14 cellular contexts compared by ENCODE assay signal in genomic region chr10:43048301-43049051, GRCh38. TPM values are rescaled to one million over a fixed set of nuclear protein-coding genes. Genes with fewer than 3 reads are reported as not detected.
DNase-seq lines count a peak whose midpoint lies in the region; ATAC-seq, FAIRE-seq and TF ChIP-seq lines count a peak whose summit lies in the region.
"Had no signal": no experiment of that assay in that cellular context is flagged by ENCODE, and none has a peak within 500 bp of the region (broad histone marks: within the 10 kb centered on the region; RNA-seq: fewer than 3 reads in every experiment).

No MANE protein-coding gene starts in this region.

- H3F3A ChIP-seq in GM23248 (ENCODE audit: insufficient read depth): no peaks in the 10 kb centered on the region

- H4K91ac ChIP-seq in H1 (replicated peaks; ENCODE audit: insufficient read length, low read length): no peak overlapping the region

- no peak overlapping the region for H3K4me3 Mint-ChIP-seq in activated T-cell treated with anti-CD3 and anti-CD28 coated beads, Interleukin-2, amount 50 U/mL, for 72 hours
- H3K4me3 Mint-ChIP-seq: activated CD8-positive, alpha-beta T cell treated with anti-CD3 and anti-CD28 coated beads for 36 hours; activated T-helper 1 cell treated with anti-CD3 and anti-CD28 coated beads, Interleukin-12 subunit alpha, Interleukin-12 subunit beta, Interleukin-2, Interleukin-4 antibody, amounts not matched to agents 30 ng/mL and 10 ng/mL and 1 ng/mL, durations not matched to agents 14 hours and 24 hours and 36 hours; CD4-positive, alpha-beta T cell had no signal

- TF ChIP-seq POLR2A in H1 (IDR thresholded peaks at IDR 0.05; ENCODE audit: control extremely low read depth in 1 of 2, low read depth in 2 of 2, low read length in 2 of 2) (no peak), ovary (IDR thresholded peaks at IDR 0.05) (no peak)

- no peak overlapping the region for H2AFZ ChIP-seq in GM23248
- no peak overlapping the region for H2AFZ ChIP-seq in H1 (ENCODE audit: low read length)

- TF ChIP-seq EP300 in H1 (IDR thresholded peaks at IDR 0.05; ENCODE audit: borderline replicate concordance in 1 of 2, low read depth in 2 of 2, low read length in 2 of 2) (no peak), ovary (IDR thresholded peaks at IDR 0.05) (no peak)

- H3K9me2 ChIP-seq in GM23248 (ENCODE audit: insufficient read depth): no peaks in the 10 kb centered on the region

- no peak overlapping the region for H2BK20ac ChIP-seq in H1 (ENCODE audit: low read length)

- no peaks in the 10 kb centered on the region for H3K79me1 ChIP-seq in H1 (ENCODE audit: low read depth, low read length)

- FAIRE-seq in H1 (lab: Jason Lieb, UNC): no peak

- no peak overlapping the region for H2AK5ac ChIP-seq in H1 (ENCODE audit: low read depth, low read length)

- H3K9me3 Mint-ChIP-seq in activated T-cell treated with anti-CD3 and anti-CD28 coated beads, Interleukin-2, amount 50 U/mL, for 72 hours: no peaks in the 10 kb centered on the region
- H3K9me3 Mint-ChIP-seq: activated CD8-positive, alpha-beta T cell treated with anti-CD3 and anti-CD28 coated beads for 36 hours; activated T-helper 1 cell treated with anti-CD3 and anti-CD28 coated beads, Interleukin-12 subunit alpha, Interleukin-12 subunit beta, Interleukin-2, Interleukin-4 antibody, amounts not matched to agents 30 ng/mL and 10 ng/mL and 1 ng/mL, durations not matched to agents 14 hours and 24 hours and 36 hours; CD4-positive, alpha-beta T cell had no signal

- H3K79me2 ChIP-seq in GM23248 (ENCODE audit: insufficient read depth): no peaks in the 10 kb centered on the region
- H3K79me2 ChIP-seq in H1 (ENCODE audit: control insufficient read depth in 1 of 2, insufficient read depth in 2 of 2, low read length in 2 of 2): no peaks in the 10 kb centered on the region

- DNase-seq in GM23248 (peak; percentile 53), H1 (ENCODE audit: low read depth in 1 of 2, low spot score in 2 of 2) (no peak), ovary (peak in 3 of 5 donors; percentile 1 to 7 (median 2)), COLO829 (ENCODE audit: low spot score) (no peak), NCI-H69 (lab: John Stamatoyannopoulos, UW) (no peak)
- no peak for DNase-seq in activated T-cell treated with anti-CD3 and anti-CD28 coated beads, Interleukin-2, amount 50 U/mL, for 72 hours
- DNase-seq: activated CD8-positive, alpha-beta T cell treated with anti-CD3 and anti-CD28 coated beads for 36 hours; cortex of kidney; kidney glomerular epithelial cell; NCI-H2081 treated with DMSO at 0.1 percent for 48 hours; NCI-H526 treated with DMSO at 0.1 percent for 48 hours had no signal

- no peaks in the 10 kb centered on the region for H3K27me3 ChIP-seq in BLaER1
- H3K27me3 ChIP-seq in GM23248 (replicated peaks; ENCODE audit: insufficient read depth): peaks cover 11% of the 10 kb centered on the region
- H3K27me3 ChIP-seq in H1 (replicated peaks in 1 of 4; ENCODE audit: control insufficient read depth in 3 of 4, extremely low read depth in 1 of 4, insufficient read depth in 3 of 4, low read length in 3 of 4): no peaks in the 10 kb centered on the region
- no peaks in the 10 kb centered on the region for H3K27me3 ChIP-seq in ovary

- ATAC-seq in activated T-cell treated with anti-CD3 and anti-CD28 coated beads, Interleukin-2, amount 50 U/mL, for 72 hours (replicated peaks in 1 of 2): no peak
- ATAC-seq: activated CD8-positive, alpha-beta T cell treated with anti-CD3 and anti-CD28 coated beads for 36 hours had no signal

- H3K4me1 Mint-ChIP-seq in activated T-cell treated with anti-CD3 and anti-CD28 coated beads, Interleukin-2, amount 50 U/mL, for 72 hours (ENCODE audit: low read depth): peaks cover 6% of the 10 kb centered on the region

- H3K4me1 ChIP-seq in BLaER1: peaks cover 55% of the 10 kb centered on the region
- H3K4me1 ChIP-seq in GM23248 (ENCODE audit: insufficient read depth): no peaks in the 10 kb centered on the region
- peaks cover 0 to 17% (median 9%) of the 10 kb centered on the region in 4 experiments; a peak in 6 of 7 replicates for H3K4me1 ChIP-seq in H1 (replicated peaks in 1 of 4; ENCODE audit: control insufficient read depth in 3 of 4, insufficient read depth in 4 of 4, low read length in 3 of 4)
- no peaks in the 10 kb centered on the region for H3K4me1 ChIP-seq in ovary (ENCODE audit: insufficient read depth)

- 41 to 48% methylated on average over 5 of the region's 5 CpGs for WGBS in GM23248 (ENCODE audit: low coverage in 1 of 2, low lambda C conversion rate in 2 of 2, missing lambda C conversion rate in 2 of 2), 2 experiments
- 84% methylated on average over 5 of the region's 5 CpGs; no CpG with 5 or more reads in 1 of the 2 experiments for WGBS in H1 (ENCODE audit: extremely low coverage in 1 of 2, insufficient coverage in 1 of 2, insufficient read length in 1 of 2, insufficient replicate concordance in 2 of 2, low coverage in 1 of 2, low lambda C conversion rate in 2 of 2, missing lambda C conversion rate in 1 of 2), 2 experiments
- WGBS in ovary, 3 donors: 75% methylated on average over 5 of the region's 5 CpGs

- H4K20me1 ChIP-seq in BLaER1 (no peaks in the 10 kb centered on the region), GM23248 (ENCODE audit: insufficient read depth) (no peaks in the 10 kb centered on the region), H1 (replicated peaks in 1 of 2; ENCODE audit: control insufficient read depth in 1 of 2, insufficient read depth in 2 of 2, low read length in 2 of 2) (no peaks in the 10 kb centered on the region)

- TF ChIP-seq CTCF in H1 (IDR thresholded peaks at IDR 0.05; ENCODE audit: control extremely low read depth in 1 of 3, insufficient read depth in 1 of 3, low read depth in 1 of 3, low read length in 3 of 3) (no peak), ovary (IDR thresholded peaks at IDR 0.05) (no peak)

- no peak overlapping the region for H2BK5ac ChIP-seq in H1 (ENCODE audit: low read depth, low read length)

- H3K9me3 ChIP-seq in BLaER1 (no peaks in the 10 kb centered on the region), GM23248 (ENCODE audit: low read depth) (no peaks in the 10 kb centered on the region), H1 (ENCODE audit: insufficient read depth in 2 of 2, low read depth in 1 of 2, low read length in 1 of 2) (no peaks in the 10 kb centered on the region), ovary (no peaks in the 10 kb centered on the region)

- H3K36me3 Mint-ChIP-seq in activated T-cell treated with anti-CD3 and anti-CD28 coated beads, Interleukin-2, amount 50 U/mL, for 72 hours (ENCODE audit: insufficient read depth in 2 of 2): no peaks in the 10 kb centered on the region

- H3K23ac ChIP-seq in H1 (ENCODE audit: insufficient read length): no peak overlapping the region

- no peaks in the 10 kb centered on the region for H3K36me3 ChIP-seq in BLaER1
- H3K36me3 ChIP-seq in GM23248 (ENCODE audit: low read depth): no peaks in the 10 kb centered on the region
- no peaks in the 10 kb centered on the region for H3K36me3 ChIP-seq in H1 (ENCODE audit: control insufficient read depth in 2 of 4, insufficient read depth in 4 of 4, low read length in 3 of 4)
- H3K36me3 ChIP-seq in ovary: no peaks in the 10 kb centered on the region

- no peak for TF ChIP-seq RAD21 in H1 (IDR thresholded peaks at IDR 0.05 in 1 of 2, conservative IDR thresholded peaks at IDR 0.05 in 1 of 2; ENCODE audit: low read depth in 2 of 2, low read length in 2 of 2)

- H3K4me2 ChIP-seq in BLaER1: peak overlapping the region; percentile 45
- no peak overlapping the region for H3K4me2 ChIP-seq in GM23248 (ENCODE audit: unreplicated experiment)
- no peak overlapping the region for H3K4me2 ChIP-seq in H1 (ENCODE audit: insufficient read depth in 1 of 2, low read depth in 2 of 2, low read length in 2 of 2)

- no peak overlapping the region for H3K14ac ChIP-seq in H1 (ENCODE audit: insufficient read length)

- no peak overlapping the region for H4K5ac ChIP-seq in H1 (ENCODE audit: insufficient read length, low read depth, low read length)

- H3K23me2 ChIP-seq in H1 (ENCODE audit: low read depth, low read length): no peaks in the 10 kb centered on the region

- H3K27ac Mint-ChIP-seq in activated T-cell treated with anti-CD3 and anti-CD28 coated beads, Interleukin-2, amount 50 U/mL, for 72 hours: no peak overlapping the region
- H3K27ac Mint-ChIP-seq: activated CD8-positive, alpha-beta T cell treated with anti-CD3 and anti-CD28 coated beads for 36 hours; activated T-helper 1 cell treated with anti-CD3 and anti-CD28 coated beads, Interleukin-12 subunit alpha, Interleukin-12 subunit beta, Interleukin-2, Interleukin-4 antibody, amounts not matched to agents 30 ng/mL and 10 ng/mL and 1 ng/mL, durations not matched to agents 14 hours and 24 hours and 36 hours; CD4-positive, alpha-beta T cell had no signal

- intact Hi-C loops in ovary (cut with DNase I): no loop called here

- H3K4ac ChIP-seq in H1 (replicated peaks; ENCODE audit: insufficient read length, low read depth, low read length): no peak overlapping the region

- peak overlapping the region; percentile 48; the same call in 1 of the 2 replicates for H3K18ac ChIP-seq in H1 (ENCODE audit: extremely low read depth, low read length)

- POLR2A ChIA-PET in H1 (lab: Charles Lee; ENCODE audit: partially characterized antibody): no interaction called here

- no peak overlapping the region for H4K8ac ChIP-seq in H1 (ENCODE audit: extremely low read depth, insufficient read depth, low read length)

- H3K27me3 Mint-ChIP-seq in activated T-cell treated with anti-CD3 and anti-CD28 coated beads, Interleukin-2, amount 50 U/mL, for 72 hours (ENCODE audit: low read depth): peaks cover 21% of the 10 kb centered on the region
- H3K27me3 Mint-ChIP-seq: CD4-positive, alpha-beta T cell had no signal

- H3K9ac ChIP-seq in BLaER1 (no peak overlapping the region), GM23248 (no peak overlapping the region), H1 (replicated peaks in 1 of 4; ENCODE audit: extremely low read depth in 1 of 4, low read depth in 3 of 4, low read length in 3 of 4) (no peak overlapping the region)

- no peak overlapping the region for H2BK15ac ChIP-seq in H1 (ENCODE audit: low read length)

- no peak overlapping the region for H2BK120ac ChIP-seq in H1 (replicated peaks; ENCODE audit: low read depth, low read length)

- no peak overlapping the region for H3K56ac ChIP-seq in H1 (replicated peaks; ENCODE audit: insufficient read length, low read depth, low read length)

- in situ Hi-C loops in GM23248 (cut with MboI): no loop called here

- H3K4me3 ChIP-seq in BLaER1 (no peak overlapping the region), GM23248 (no peak overlapping the region), H1 (ENCODE audit: extremely low read depth in 1 of 4, insufficient read depth in 2 of 4, low read depth in 3 of 4, low read length in 4 of 4) (no peak overlapping the region), ovary (no peak overlapping the region)

- CTCF ChIA-PET in H1 (lab: Charles Lee; ENCODE audit: partially characterized antibody): interaction anchor here (1.0 to 1.8 kb wide), 6 partner anchors 12 to 183 kb away, joined by 3 to 7 read pairs (median 6); no protein-coding TSS in a partner anchor

- H2BK12ac ChIP-seq in H1 (ENCODE audit: low read depth, low read length): no peak overlapping the region

- H3K27ac ChIP-seq in BLaER1: peak overlapping the region; percentile 20; the same call in 1 of the 2 replicates
- no peak overlapping the region for H3K27ac ChIP-seq in GM23248
- no peak overlapping the region for H3K27ac ChIP-seq in H1 (ENCODE audit: low read depth, low read length)
- no peak overlapping the region for H3K27ac ChIP-seq in ovary

RNA-seq across cellular contexts. Expression of gene RET, which starts 28.4 kb away (rescaled TPM):
- total RNA-seq in GM23248 (2014; rRNA removed; shearing (Covaris generic)): not detected in 2 replicates
- polyA plus RNA-seq in GM23248 (2016; fragmentation: Nextera tagmentation; extraction: Ambion mirVana) (not detected in 2 replicates), H1 (2011; rRNA removed) (6.7 and 10.4 TPM in 2 replicates), ovary (under 1 TPM; 0.38 to 0.75 TPM)
- total RNA-seq in H1 (2021; fragmentation: NEBNext Ultra II Directional; extraction: Animal tissue kit (Norgen Biotek cat#: 25700)): 8.4 TPM in 2 replicates
- 6.4 TPM for polyA plus RNA-seq in H1 (2011; cell fraction: cytosol; rRNA removed)
- polyA plus RNA-seq in H1 (2011; cell fraction: nucleus; rRNA removed): 16.4 TPM
- 5.8 to 8.4 TPM (median 8.3 TPM) in 4 replicates for polyA plus RNA-seq in H1 (2012, experiment 1 of 2)
- 5.1 TPM for polyA plus RNA-seq in H1 (2012, experiment 2 of 2)
- 8.0 TPM for polyA plus RNA-seq in H1 (2013, experiment 1 of 2)
- polyA plus RNA-seq in H1 (2013, experiment 2 of 2): 7.6 TPM
- polyA minus RNA-seq in H1 (2011; rRNA and poly(A)+ RNA removed): 3.6 and 5.9 TPM in 2 replicates
- 7.3 TPM for polyA minus RNA-seq in H1 (2011; cell fraction: cytosol; rRNA and poly(A)+ RNA removed)
- polyA minus RNA-seq in H1 (2011; cell fraction: nucleus; rRNA and poly(A)+ RNA removed): 9.4 TPM
- 1 to 10 TPM in 2 of 7 donors, under 1 TPM in 5; 0.12 to 1.6 (median 0.92) TPM for total RNA-seq in ovary
- under 1 TPM; 0.29 to 0.67 TPM for total RNA-seq in activated T-cell treated with anti-CD3 and anti-CD28 coated beads, Interleukin-2, amount 50 U/mL, for 72 hours
- total RNA-seq: CD4-positive, alpha-beta T cell had no signal

Comparison
In these comparisons a context has a peak if more than half of its experiments do, and no peak if none do; other contexts are left out.
1. DNase-seq: peak in GM23248 (single experiment) and ovary (3 of 5); none in H1 (0 of 2), activated T-cell treated with anti-CD3 and anti-CD28 coated beads, Interleukin-2, amount 50 U/mL, for 72 hours (0 of 2), COLO829 (single experiment) and NCI-H69 (single experiment).